Comparison of ENCODE assay signal across 11 cellular contexts in genomic region chr20:35515949-35516645, GRCh38. TPM values are rescaled to one million over a fixed set of nuclear protein-coding genes. Genes with fewer than 3 reads are reported as not detected.
A peak's percentile ranks its signal among the peaks of the same experiment; 100 is the strongest.
DNase-seq lines count a peak whose midpoint lies in the region; ATAC-seq and TF ChIP-seq lines count a peak whose summit lies in the region.
"Had no signal": no experiment of that assay in that cellular context is flagged by ENCODE, and none has a peak within 500 bp of the region (broad histone marks: within the 10 kb centered on the region; RNA-seq: fewer than 3 reads in every experiment).

No MANE protein-coding gene starts in this region.

- H3K4me3 Mint-ChIP-seq in activated naive CD4-positive, alpha-beta T cell treated with anti-CD3 and anti-CD28 coated beads for 36 hours = no peak overlapping the region
- H3K4me3 Mint-ChIP-seq in activated CD4-positive, alpha-beta T cell treated with anti-CD3 and anti-CD28 coated beads for 36 hours = no peak overlapping the region

- H3K9me3 Mint-ChIP-seq in activated naive CD4-positive, alpha-beta T cell treated with anti-CD3 and anti-CD28 coated beads, Interleukin-2, amount 50 U/mL, for 72 hours = no peaks in the 10 kb centered on the region
- H3K9me3 Mint-ChIP-seq in activated naive CD4-positive, alpha-beta T cell treated with anti-CD3 and anti-CD28 coated beads for 36 hours = no peaks in the 10 kb centered on the region
- H3K9me3 Mint-ChIP-seq in activated CD4-positive, alpha-beta T cell treated with anti-CD3 and anti-CD28 coated beads for 36 hours (ENCODE audit: low read depth) = no peaks in the 10 kb centered on the region

- TF ChIP-seq CTCF in fibroblast of the aortic adventitia (IDR thresholded peaks at IDR 0.05; ENCODE audit: insufficient read depth, low read length) (no peak), stomach (IDR thresholded peaks at IDR 0.05) (no peak)

- peak; percentile 22 to 25 for ATAC-seq in activated naive CD4-positive, alpha-beta T cell treated with anti-CD3 and anti-CD28 coated beads, Interleukin-2, amount 50 U/mL, for 72 hours
- ATAC-seq in activated CD4-positive, alpha-beta T cell treated with anti-CD3 and anti-CD28 coated beads for 36 hours = no peak

- no peaks in the 10 kb centered on the region for H3K4me1 Mint-ChIP-seq in activated naive CD4-positive, alpha-beta T cell treated with anti-CD3 and anti-CD28 coated beads for 36 hours (ENCODE audit: low read depth)
- no peaks in the 10 kb centered on the region for H3K4me1 Mint-ChIP-seq in activated CD4-positive, alpha-beta T cell treated with anti-CD3 and anti-CD28 coated beads for 36 hours

- peaks cover 0 to 32% (median 15%) of the 10 kb centered on the region in 4 donors for H3K4me1 ChIP-seq in stomach
- H3K4me1 ChIP-seq: BLaER1 treated with 17β-estradiol and CSF1 and Interleukin-3, amounts not matched to agents 10 nM and 100 nM had no signal

- peaks cover 8 to 44% (median 37%) of the 10 kb centered on the region in 4 donors for H3K36me3 ChIP-seq in stomach

- intact Hi-C loops in activated naive CD4-positive, alpha-beta T cell treated with anti-CD3 and anti-CD28 coated beads for 36 hours (cut with micrococcal nuclease) = no loop called here
- intact Hi-C loops in stomach (cut with DNase I; ENCODE audit: low total_unique reads) = no loop called here
- intact Hi-C loops in activated CD4-positive, alpha-beta T cell treated with anti-CD3 and anti-CD28 coated beads for 36 hours (cut with DNase I, micrococcal nuclease) = no loop called here

- no peaks in the 10 kb centered on the region for H3K27me3 ChIP-seq in stomach
- H3K27me3 ChIP-seq: BLaER1 treated with 17β-estradiol and CSF1 and Interleukin-3, amounts not matched to agents 10 nM and 100 nM had no signal

- peak overlapping the region in 1 of 5 donors; percentile 31 for H3K27ac ChIP-seq in stomach
- H3K27ac ChIP-seq: BLaER1 treated with 17β-estradiol and CSF1 and Interleukin-3, amounts not matched to agents 10 nM and 100 nM had no signal

- CTCF ChIA-PET in activated naive CD4-positive, alpha-beta T cell treated with anti-CD3 and anti-CD28 coated beads for 36 hours (lab: Charles Lee) = no interaction called here
- CTCF ChIA-PET in activated CD4-positive, alpha-beta T cell treated with anti-CD3 and anti-CD28 coated beads for 36 hours (lab: Charles Lee) = interaction anchor here (1.0 to 1.7 kb wide), 3 partner anchors 18 to 142 kb away, joined by 3 read pairs; no protein-coding TSS in a partner anchor

- DNase-seq in activated naive CD4-positive, alpha-beta T cell treated with anti-CD3 and anti-CD28 coated beads, Interleukin-2, amount 50 U/mL, for 72 hours (ENCODE audit: low spot score in 2 of 2) = no peak
- DNase-seq in activated naive CD4-positive, alpha-beta T cell treated with anti-CD3 and anti-CD28 coated beads for 36 hours = no peak
- DNase-seq in SW480 (ENCODE audit: low spot score) = peak; percentile 91
- DNase-seq in fibroblast of the aortic adventitia (ENCODE audit: low read depth) = peak; percentile 79
- peak; percentile 36 for DNase-seq in stomach
- no peak for DNase-seq in C1 segment of cervical spinal cord (lab: John Stamatoyannopoulos, UW)
- no peak for DNase-seq in NCI-H345 treated with DMSO at 0.1 percent for 48 hours (lab: John Stamatoyannopoulos, UW; ENCODE audit: unreplicated experiment)
- no peak for DNase-seq in activated CD4-positive, alpha-beta T cell treated with anti-CD3 and anti-CD28 coated beads for 36 hours
- DNase-seq: activated CD8-positive, alpha-beta memory T cell treated with anti-CD3 and anti-CD28 coated beads, Interleukin-2, amount 50 U/mL, for 4 hours had no signal

- no peaks in the 10 kb centered on the region for H3K27me3 Mint-ChIP-seq in activated naive CD4-positive, alpha-beta T cell treated with anti-CD3 and anti-CD28 coated beads for 36 hours (ENCODE audit: low read depth)
- no peaks in the 10 kb centered on the region for H3K27me3 Mint-ChIP-seq in activated CD4-positive, alpha-beta T cell treated with anti-CD3 and anti-CD28 coated beads for 36 hours

- H3K4me3 ChIP-seq in fibroblast of the aortic adventitia (ENCODE audit: low read depth, low read length) (no peak overlapping the region), stomach (no peak overlapping the region)
- H3K4me3 ChIP-seq: BLaER1 treated with 17β-estradiol and CSF1 and Interleukin-3, amounts not matched to agents 10 nM and 100 nM had no signal

- no peak for TF ChIP-seq POLR2A in stomach (IDR thresholded peaks at IDR 0.05)

- H3K27ac Mint-ChIP-seq in activated naive CD4-positive, alpha-beta T cell treated with anti-CD3 and anti-CD28 coated beads, Interleukin-2, amount 50 U/mL, for 72 hours = peak overlapping the region; percentile 35 to 65
- no peak overlapping the region for H3K27ac Mint-ChIP-seq in activated naive CD4-positive, alpha-beta T cell treated with anti-CD3 and anti-CD28 coated beads for 36 hours
- no peak overlapping the region for H3K27ac Mint-ChIP-seq in activated CD4-positive, alpha-beta T cell treated with anti-CD3 and anti-CD28 coated beads for 36 hours

- 49 to 63% (median 53%) methylated on average over 3 of the region's 3 CpGs for WGBS in stomach, 5 donors

- TF ChIP-seq EP300 in stomach (IDR thresholded peaks at IDR 0.05) = no peak

- no peaks in the 10 kb centered on the region for H3K36me3 Mint-ChIP-seq in activated naive CD4-positive, alpha-beta T cell treated with anti-CD3 and anti-CD28 coated beads, Interleukin-2, amount 50 U/mL, for 72 hours
- H3K36me3 Mint-ChIP-seq in activated naive CD4-positive, alpha-beta T cell treated with anti-CD3 and anti-CD28 coated beads for 36 hours (ENCODE audit: low read depth) = peaks cover 8% of the 10 kb centered on the region
- peaks cover 13% of the 10 kb centered on the region for H3K36me3 Mint-ChIP-seq in activated CD4-positive, alpha-beta T cell treated with anti-CD3 and anti-CD28 coated beads for 36 hours (ENCODE audit: low read depth)

- POLR2A ChIA-PET in activated CD4-positive, alpha-beta T cell treated with anti-CD3 and anti-CD28 coated beads for 36 hours (lab: Charles Lee) = no interaction called here

- H3K9me3 ChIP-seq in stomach = no peaks in the 10 kb centered on the region
- H3K9me3 ChIP-seq: BLaER1 treated with 17β-estradiol and CSF1 and Interleukin-3, amounts not matched to agents 10 nM and 100 nM had no signal

RNA-seq across cellular contexts. Expression of gene C20orf173, which starts 13.4 kb away (rescaled TPM):
- not detected for total RNA-seq in activated naive CD4-positive, alpha-beta T cell treated with anti-CD3 and anti-CD28 coated beads, Interleukin-2, amount 50 U/mL, for 72 hours
- not detected for total RNA-seq in activated naive CD4-positive, alpha-beta T cell treated with anti-CD3 and anti-CD28 coated beads for 36 hours
- not detected in 2 replicates for total RNA-seq in fibroblast of the aortic adventitia (ENCODE audit: low replicate concordance)
- not detected for total RNA-seq in stomach
- not detected for polyA plus RNA-seq in stomach
- total RNA-seq in activated CD4-positive, alpha-beta T cell treated with anti-CD3 and anti-CD28 coated beads for 36 hours = not detected
- polyA plus RNA-seq: neural cell had no signal

RNA-seq across cellular contexts. Expression of gene ERGIC3, which starts 25.8 kb away (rescaled TPM):
- total RNA-seq in activated naive CD4-positive, alpha-beta T cell treated with anti-CD3 and anti-CD28 coated beads, Interleukin-2, amount 50 U/mL, for 72 hours = 100 to 1,000 TPM; 132 to 150 TPM
- total RNA-seq in activated naive CD4-positive, alpha-beta T cell treated with anti-CD3 and anti-CD28 coated beads for 36 hours = 100 to 1,000 TPM; 107 to 113 TPM
- 331 and 368 TPM in 2 replicates for total RNA-seq in fibroblast of the aortic adventitia (ENCODE audit: low replicate concordance)
- total RNA-seq in stomach = 100 to 1,000 TPM in 4 of 5 donors, 10 to 100 TPM in 1; 32.1 to 302 (median 241) TPM
- 100 to 1,000 TPM; 194 to 227 (median 213) TPM for polyA plus RNA-seq in stomach
- 100 to 1,000 TPM; 109 to 127 TPM for total RNA-seq in activated CD4-positive, alpha-beta T cell treated with anti-CD3 and anti-CD28 coated beads for 36 hours

Comparison
In these comparisons a context has a peak if more than half of its experiments do, and no peak if none do; other contexts are left out.
1. H3K27ac Mint-ChIP-seq: peak in activated naive CD4-positive, alpha-beta T cell treated with anti-CD3 and anti-CD28 coated beads, Interleukin-2, amount 50 U/mL, for 72 hours (2 of 2); none in activated naive CD4-positive, alpha-beta T cell treated with anti-CD3 and anti-CD28 coated beads for 36 hours (single experiment) and activated CD4-positive, alpha-beta T cell treated with anti-CD3 and anti-CD28 coated beads for 36 hours (single experiment).
2. DNase-seq: peak in SW480 (single experiment), fibroblast of the aortic adventitia (single experiment) and stomach (single experiment); none in activated naive CD4-positive, alpha-beta T cell treated with anti-CD3 and anti-CD28 coated beads, Interleukin-2, amount 50 U/mL, for 72 hours (0 of 2), activated naive CD4-positive, alpha-beta T cell treated with anti-CD3 and anti-CD28 coated beads for 36 hours (single experiment), C1 segment of cervical spinal cord (0 of 14), NCI-H345 treated with DMSO at 0.1 percent for 48 hours (single experiment) and activated CD4-positive, alpha-beta T cell treated with anti-CD3 and anti-CD28 coated beads for 36 hours (single experiment).